ENCODE assay signal across 8 cellular contexts in the genomic region with DNA sequence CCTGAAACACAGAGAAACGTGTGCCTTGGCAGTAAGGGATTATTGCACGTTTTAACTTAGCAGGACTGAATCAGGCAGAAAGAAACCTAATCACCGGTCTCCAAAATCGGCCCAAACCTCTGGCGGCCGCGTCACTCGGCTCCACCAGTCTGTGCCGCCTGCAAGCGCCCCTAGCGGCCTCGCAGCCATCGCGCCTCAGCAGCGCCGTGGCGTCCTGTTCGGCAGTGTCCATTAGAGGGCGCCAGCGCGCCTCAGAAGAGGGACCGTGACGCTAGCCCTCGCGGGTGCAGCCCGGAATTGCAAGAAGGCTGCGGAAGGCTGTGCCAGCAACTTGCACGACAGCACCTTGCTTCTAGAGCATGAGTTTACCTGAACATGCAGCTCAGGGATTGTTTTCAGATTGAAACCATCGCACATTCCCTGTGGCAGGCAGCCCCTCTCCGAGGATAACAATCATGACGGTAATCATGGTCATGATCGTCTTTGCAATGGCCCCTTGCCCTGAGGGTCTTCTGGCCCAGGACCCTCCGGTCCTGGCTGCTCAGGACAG.
DNase-seq lines count a peak whose midpoint lies in the region; ATAC-seq, FAIRE-seq and TF ChIP-seq lines count a peak whose summit lies in the region.

No MANE protein-coding gene starts in this region.

- TF ChIP-seq POLR2A in GM12892 (IDR thresholded peaks at IDR 0.05; ENCODE audit: low read depth, low read length) (no peak), upper lobe of left lung (IDR thresholded peaks at IDR 0.05) (no peak)

- peak; percentile 85 for FAIRE-seq in GM12892 (lab: Jason Lieb, UNC)

- DNase-seq in GM12892 (ENCODE audit: insufficient read length) (peak; percentile 91), NCI-H146 treated with DMSO at 0.1 percent for 48 hours (lab: John Stamatoyannopoulos, UW; ENCODE audit: unreplicated experiment) (peak; percentile 76), T-helper 1 cell (peak; percentile 87 to 96 (median 94)), amygdala (lab: John Stamatoyannopoulos, UW) (peak; percentile 66 to 98 (median 90)), left ventricle myocardium inferior (peak; percentile 94), posterior vena cava (ENCODE audit: low spot score) (peak; percentile 99), upper lobe of left lung (peak; percentile 97 to 98)

- intact Hi-C loops in left ventricle myocardium inferior (cut with micrococcal nuclease) (loop anchor here (10.0 kb wide), 1 partner anchor 208 kb away; no protein-coding TSS in a partner anchor), posterior vena cava (cut with DNase I) (no loop called here)

- peak overlapping the region; percentile 73 for H3K4me3 ChIP-seq in left ventricle myocardium inferior
- H3K4me3 ChIP-seq in upper lobe of left lung = peak overlapping the region; percentile 2 to 63 (median 46)

- 10 to 27% methylated on average over 7 to 31 of the region's 33 CpGs for WGBS in upper lobe of left lung, 2 donors

- peak; percentile 100 for ATAC-seq in HG02885 (IDR thresholded peaks at IDR 0.05; ENCODE audit: poor library complexity, unreplicated experiment)
- peak; percentile 100 for ATAC-seq in upper lobe of left lung (ENCODE audit: low FRiP score in 2 of 2)

- TF ChIP-seq CTCF in left ventricle myocardium inferior (IDR thresholded peaks at IDR 0.05; ENCODE audit: borderline replicate concordance) (peak; percentile 100), upper lobe of left lung (IDR thresholded peaks at IDR 0.05) (peak; percentile 100)

- H3K9me3 ChIP-seq in left ventricle myocardium inferior (replicated peaks) (no peaks in the 10 kb centered on the region), upper lobe of left lung (no peaks in the 10 kb centered on the region)

- H3K4me1 ChIP-seq in left ventricle myocardium inferior (peaks cover 16% of the 10 kb centered on the region), upper lobe of left lung (peaks cover 5 to 14% (median 9%) of the 10 kb centered on the region in 4 donors)

- H3K27ac ChIP-seq in left ventricle myocardium inferior (replicated peaks) (peak overlapping the region; percentile 82), upper lobe of left lung (peak overlapping the region; percentile 70 to 89 (median 76))

- no peaks in the 10 kb centered on the region for H3K27me3 ChIP-seq in left ventricle myocardium inferior (ENCODE audit: low read depth)
- H3K27me3 ChIP-seq in upper lobe of left lung = no peaks in the 10 kb centered on the region

- H3K36me3 ChIP-seq in left ventricle myocardium inferior (no peaks in the 10 kb centered on the region), upper lobe of left lung (no peaks in the 10 kb centered on the region)

- TF ChIP-seq EP300 in upper lobe of left lung (IDR thresholded peaks at IDR 0.05) = no peak

Comparison
In these comparisons a context has a peak if more than half of its experiments do, and no peak if none do; other contexts are left out.
1. Peak in every context shown above with its lines: DNase-seq, ATAC-seq, H3K4me3 ChIP-seq and H3K27ac ChIP-seq.